In genomic region chr11:62458212-62459002, GRCh38 we compare ENCODE assay signal across 15 cellular contexts. TPM values are rescaled to one million over a fixed set of nuclear protein-coding genes. Genes with fewer than 3 reads are reported as not detected.
DNase-seq lines count a peak whose midpoint lies in the region; ATAC-seq and TF ChIP-seq lines count a peak whose summit lies in the region.
"Had no signal": no experiment of that assay in that cellular context is flagged by ENCODE, and none has a peak within 500 bp of the region (broad histone marks: within the 10 kb centered on the region; RNA-seq: fewer than 3 reads in every experiment).

No MANE protein-coding gene starts in this region.

- peak; percentile 78 for DNase-seq in H4 (ENCODE audit: low spot score)
- no peak for DNase-seq in Peyer's patch
- no peak for DNase-seq in sigmoid colon
- no peak for DNase-seq in SW 1271 (lab: John Stamatoyannopoulos, UW)
- DNase-seq in neuronal stem cell (ENCODE audit: low spot score): no peak
- DNase-seq: activated CD4-positive, alpha-beta T cell treated with anti-CD3 and anti-CD28 coated beads for 1 hour; CD4-positive, CD25-positive, alpha-beta regulatory T cell; cortex of kidney; stimulated activated CD4-positive, alpha-beta T cell treated with anti-CD3 and anti-CD28 coated beads, Interleukin-2, amount 100 ng/mL, for 24 hours; stimulated activated CD8-positive, alpha-beta memory T cell treated with anti-CD3 and anti-CD28 coated beads, Interleukin-4, amount 100 ng/mL, for 48 hours; T-helper 1 cell had no signal

- H2BK15ac ChIP-seq in neuronal stem cell (ENCODE audit: low read length): no peak overlapping the region

- H3K18ac ChIP-seq in neuronal stem cell (ENCODE audit: low read length): no peak overlapping the region

- no peak overlapping the region for H3K14ac ChIP-seq in neuronal stem cell (ENCODE audit: low read length)

- no peaks in the 10 kb centered on the region for H3K79me1 ChIP-seq in neuronal stem cell (ENCODE audit: low read depth, low read length)

- H3K23ac ChIP-seq in neuronal stem cell (ENCODE audit: low read depth, low read length, poor library complexity): no peak overlapping the region

- TF ChIP-seq CTCF in Peyer's patch (IDR thresholded peaks at IDR 0.05) (no peak), gastroesophageal sphincter (IDR thresholded peaks at IDR 0.05) (no peak), sigmoid colon (IDR thresholded peaks at IDR 0.05) (no peak)

- intact Hi-C loops in sigmoid colon (cut with DNase I): no loop called here

- TF ChIP-seq EP300 in gastroesophageal sphincter (IDR thresholded peaks at IDR 0.05): no peak
- TF ChIP-seq EP300 in sigmoid colon (IDR thresholded peaks at IDR 0.05): no peak

- WGBS in gastroesophageal sphincter (ENCODE audit: low coverage in 1 of 2), 2 donors: 41 to 69% methylated on average over 4 of the region's 4 CpGs
- 39 to 59% methylated on average over 4 of the region's 4 CpGs for WGBS in sigmoid colon, 2 donors
- WGBS in neuronal stem cell (ENCODE audit: extremely low coverage in 2 of 2, insufficient read length in 2 of 2, insufficient replicate concordance in 1 of 2), 2 donors: no CpG with 5 or more reads among the region's 4 CpGs

- no peak overlapping the region for H2BK5ac ChIP-seq in neuronal stem cell (ENCODE audit: low read length)

- no peak overlapping the region for H2AFZ ChIP-seq in neuronal stem cell (ENCODE audit: low read length)

- no peak overlapping the region for H3K9ac ChIP-seq in neuronal stem cell (ENCODE audit: low read depth, low read length, poor library complexity)

- H2BK120ac ChIP-seq in neuronal stem cell (ENCODE audit: low read depth, low read length): no peak overlapping the region

- ATAC-seq in gastroesophageal sphincter (peak; percentile 30), HG03460 (IDR thresholded peaks at IDR 0.05; ENCODE audit: unreplicated experiment) (no peak), GM21737 (IDR thresholded peaks at IDR 0.05; ENCODE audit: unreplicated experiment) (no peak)

- no peak overlapping the region for H4K91ac ChIP-seq in neuronal stem cell (ENCODE audit: low read depth, low read length, poor library complexity)

- H3K27ac ChIP-seq in Peyer's patch: peak overlapping the region in 3 of 4 donors; percentile 43 to 85 (median 63)
- H3K27ac ChIP-seq in gastroesophageal sphincter: peak overlapping the region in 3 of 4 donors; percentile 29 to 53 (median 52)
- H3K27ac ChIP-seq in sigmoid colon: peak overlapping the region; percentile 32 to 75 (median 74)
- no peak overlapping the region for H3K27ac ChIP-seq in neuronal stem cell (replicated peaks; ENCODE audit: low read length)

- no peak overlapping the region for H3K4me2 ChIP-seq in neuronal stem cell (ENCODE audit: insufficient read depth, low read length, poor library complexity, severe bottlenecking)

- no peak overlapping the region for H2BK12ac ChIP-seq in neuronal stem cell (ENCODE audit: low read length)

- H3K36me3 ChIP-seq in Peyer's patch: no peaks in the 10 kb centered on the region
- H3K36me3 ChIP-seq in gastroesophageal sphincter: no peaks in the 10 kb centered on the region
- H3K36me3 ChIP-seq in sigmoid colon: no peaks in the 10 kb centered on the region
- H3K36me3 ChIP-seq in neuronal stem cell (replicated peaks in 1 of 2; ENCODE audit: control insufficient read depth in 2 of 2, insufficient read depth in 2 of 2, low read length in 2 of 2): no peaks in the 10 kb centered on the region

- no peak overlapping the region for H4K8ac ChIP-seq in neuronal stem cell (ENCODE audit: low read depth, low read length)

- no peak overlapping the region for H3K4ac ChIP-seq in neuronal stem cell (ENCODE audit: low read length)

- H3K27me3 ChIP-seq in Peyer's patch: no peaks in the 10 kb centered on the region
- no peaks in the 10 kb centered on the region for H3K27me3 ChIP-seq in gastroesophageal sphincter
- H3K27me3 ChIP-seq in sigmoid colon: no peaks in the 10 kb centered on the region
- no peaks in the 10 kb centered on the region for H3K27me3 ChIP-seq in neuronal stem cell (ENCODE audit: control insufficient read depth in 3 of 3, insufficient read depth in 3 of 3, low read depth in 1 of 3, low read length in 3 of 3)

- H3K4me1 ChIP-seq in Peyer's patch: peaks cover 0 to 19% (median 0%) of the 10 kb centered on the region in 4 donors
- peaks cover 0 to 24% (median 6%) of the 10 kb centered on the region in 3 donors for H3K4me1 ChIP-seq in gastroesophageal sphincter
- H3K4me1 ChIP-seq in sigmoid colon: peaks cover 0 to 47% (median 46%) of the 10 kb centered on the region in 4 donors
- H3K4me1 ChIP-seq in neuronal stem cell (ENCODE audit: control insufficient read depth in 2 of 2, insufficient read depth in 1 of 2, low read depth in 1 of 2, low read length in 2 of 2): peaks cover 0 to 1% of the 10 kb centered on the region in 2 donors

- H3K4me3 ChIP-seq in Peyer's patch (no peak overlapping the region), gastroesophageal sphincter (no peak overlapping the region), sigmoid colon (no peak overlapping the region), neuronal stem cell (ENCODE audit: low read length in 2 of 2) (no peak overlapping the region)

- no peak overlapping the region for H2AK5ac ChIP-seq in neuronal stem cell (ENCODE audit: low read depth, low read length)

- TF ChIP-seq POLR2A in Peyer's patch (IDR thresholded peaks at IDR 0.05): no peak
- no peak for TF ChIP-seq POLR2A in gastroesophageal sphincter (IDR thresholded peaks at IDR 0.05)
- no peak for TF ChIP-seq POLR2A in sigmoid colon (IDR thresholded peaks at IDR 0.05)

- H3K9me3 ChIP-seq in Peyer's patch: no peaks in the 10 kb centered on the region
- peaks cover 0 to 5% (median 0%) of the 10 kb centered on the region in 3 donors for H3K9me3 ChIP-seq in gastroesophageal sphincter
- no peaks in the 10 kb centered on the region for H3K9me3 ChIP-seq in sigmoid colon
- peaks cover 3 to 8% of the 10 kb centered on the region in 2 donors for H3K9me3 ChIP-seq in neuronal stem cell (replicated peaks in 1 of 2; ENCODE audit: control insufficient read depth in 2 of 2, insufficient read depth in 1 of 2, low read depth in 1 of 2, low read length in 2 of 2)

RNA-seq across cellular contexts. Expression of gene SCGB1A1, which starts 39.6 kb away (rescaled TPM):
- not detected in 2 replicates for total RNA-seq in H4 (2014; rRNA removed; shearing (Covaris generic))
- total RNA-seq in Peyer's patch (not detected), gastroesophageal sphincter (not detected), sigmoid colon (not detected)
- 10 to 100 TPM in 1 of 3 donors, not detected in 2; 11.4 TPM for polyA plus RNA-seq in sigmoid colon
- not detected for polyA plus RNA-seq in neuronal stem cell (2013, experiment 1 of 2)
- polyA plus RNA-seq in neuronal stem cell (2013, experiment 2 of 2): not detected
- total RNA-seq: CD4-positive, CD25-positive, alpha-beta regulatory T cell; mononuclear cell had no signal
- polyA plus RNA-seq: CD4-positive, CD25-positive, alpha-beta regulatory T cell had no signal
